1 cellular context compared by ENCODE assay signal in the genomic region with DNA sequence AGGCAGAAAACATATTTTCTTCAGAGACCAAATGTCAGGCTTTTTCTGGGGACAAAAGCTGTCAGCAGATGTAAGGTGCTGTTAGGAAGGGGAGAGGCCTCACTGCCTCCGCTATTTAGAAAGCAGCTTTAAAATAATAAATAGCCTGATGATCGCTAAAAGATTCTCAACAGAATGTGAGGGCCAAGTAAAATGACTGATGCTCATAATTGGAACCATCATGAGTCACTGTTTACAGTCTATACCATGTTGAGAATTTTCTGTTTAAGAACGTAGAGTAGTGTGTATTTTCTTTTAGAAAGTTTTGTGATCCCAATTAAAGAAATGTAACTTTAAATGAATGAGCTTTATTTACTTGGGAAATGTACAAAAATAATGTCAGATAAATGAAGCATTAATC.
TF ChIP-seq lines count a peak whose summit lies in the region.

No MANE protein-coding gene starts in this region.

TF ChIP-seq in GM23338, 12 proteins besides CTCF, POLR2A, EP300 and RAD21 (continued from another document):
- TF ChIP-seq ZNF462 (CRISPR knock-in tag; IDR thresholded peaks at IDR 0.05) (no peak), STAT1 (IDR thresholded peaks at IDR 0.05; ENCODE audit: unreplicated experiment) (no peak), ZNF331 (CRISPR knock-in tag; IDR thresholded peaks at IDR 0.05; ENCODE audit: low read depth) (no peak)
TF ChIP-seq in GM23338: peak in this region for 0.
